ENCODE assay signal across 24 cellular contexts in the genomic region with DNA sequence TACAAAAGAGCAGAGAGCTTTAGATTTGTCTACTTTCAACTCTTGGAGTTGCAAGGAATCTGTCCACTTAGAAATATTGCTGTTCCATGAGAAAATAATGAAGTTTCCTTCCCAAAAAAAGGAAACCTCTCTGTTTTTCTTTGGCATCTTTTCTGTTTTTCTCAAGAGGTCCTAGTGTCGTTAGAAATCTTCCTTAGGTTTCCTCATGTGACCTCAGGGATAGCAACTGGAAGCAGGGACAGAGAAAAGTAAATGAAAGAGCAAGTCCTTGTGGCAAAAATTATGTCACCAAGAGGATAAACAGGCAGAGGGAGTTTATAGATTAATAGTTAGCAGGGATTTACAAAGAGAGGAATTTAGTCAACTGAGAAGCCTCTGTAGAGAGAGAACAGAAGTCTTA.
DNase-seq lines count a peak whose midpoint lies in the region; ATAC-seq, FAIRE-seq and TF ChIP-seq lines count a peak whose summit lies in the region.
"Had no signal": no experiment of that assay in that cellular context is flagged by ENCODE, and none has a peak within 500 bp of the region (broad histone marks: within the 10 kb centered on the region; RNA-seq: fewer than 3 reads in every experiment).

No MANE protein-coding gene starts in this region.

- H3K27me3 Mint-ChIP-seq in astrocyte (ENCODE audit: low read depth, unreplicated experiment), result no peaks in the 10 kb centered on the region

- H3K27ac Mint-ChIP-seq in astrocyte (ENCODE audit: unreplicated experiment), result no peak overlapping the region
- H3K27ac Mint-ChIP-seq: H9 had no signal

- ATAC-seq in GM18868 (IDR thresholded peaks at IDR 0.05; ENCODE audit: unreplicated experiment) (no peak), HG02610 (IDR thresholded peaks at IDR 0.05; ENCODE audit: unreplicated experiment) (no peak)

- H3K4me1 ChIP-seq in ACC112 (ENCODE audit: control insufficient read depth, insufficient read depth, low read length, unreplicated experiment) (peaks cover 24% of the 10 kb centered on the region), astrocyte (ENCODE audit: insufficient read depth, low read length) (peaks cover 15% of the 10 kb centered on the region), mesenchymal stem cell (ENCODE audit: control insufficient read depth, insufficient read depth, low read depth, low read length) (peaks cover 4% of the 10 kb centered on the region)
- H3K4me1 ChIP-seq: BE2C, Peyer's patch had no signal

- H3K4me2 ChIP-seq in astrocyte (ENCODE audit: low read length), result no peak overlapping the region
- H3K4me2 ChIP-seq in mesenchymal stem cell (ENCODE audit: low read length, poor library complexity, severe bottlenecking), result no peak overlapping the region

- H3K23ac ChIP-seq in mesenchymal stem cell (ENCODE audit: low read length in 2 of 2), result no peak overlapping the region

- no peak overlapping the region for H3K4ac ChIP-seq in mesenchymal stem cell (ENCODE audit: low read depth in 1 of 2, low read length in 2 of 2)

- 17% methylated on average over 1 of the region's 1 CpG for WGBS in mesenchymal stem cell

- H3K27me3 ChIP-seq in ACC112 (ENCODE audit: insufficient read depth, low read length), result no peaks in the 10 kb centered on the region
- H3K27me3 ChIP-seq in astrocyte (ENCODE audit: insufficient read depth, low read length), result no peaks in the 10 kb centered on the region
- H3K27me3 ChIP-seq in mesenchymal stem cell (ENCODE audit: control insufficient read depth in 1 of 2, insufficient read depth in 1 of 2, low read length in 2 of 2), result no peaks in the 10 kb centered on the region
- H3K27me3 ChIP-seq: BE2C, Peyer's patch had no signal

- H3K79me2 ChIP-seq in ACC112 (ENCODE audit: control insufficient read depth, insufficient read depth, low read length, unreplicated experiment) (no peaks in the 10 kb centered on the region), astrocyte (ENCODE audit: insufficient read depth, low read length) (no peaks in the 10 kb centered on the region)

- TF ChIP-seq CTCF in astrocyte (IDR thresholded peaks at IDR 0.05; ENCODE audit: insufficient read depth, low read depth, low read length), result no peak

- H4K20me1 ChIP-seq in astrocyte (ENCODE audit: insufficient read depth, low read length), result no peaks in the 10 kb centered on the region

- H2AFZ ChIP-seq in ACC112 (ENCODE audit: low read length, unreplicated experiment) (peak overlapping the region; percentile 89), astrocyte (ENCODE audit: low read depth, low read length) (no peak overlapping the region), mesenchymal stem cell (ENCODE audit: low read depth, low read length) (no peak overlapping the region)
- H2AFZ ChIP-seq: GM23248 had no signal

- H4K8ac ChIP-seq in mesenchymal stem cell (ENCODE audit: low read length), result no peak overlapping the region

- FAIRE-seq in astrocyte (lab: Jason Lieb, UNC) (peak; percentile 20), GM19239 (lab: Jason Lieb, UNC) (no peak)
- FAIRE-seq: A204.1, GM12891 had no signal

- no peaks in the 10 kb centered on the region for H3K36me3 Mint-ChIP-seq in astrocyte (ENCODE audit: low read depth, unreplicated experiment)

- no peaks in the 10 kb centered on the region for H3K9me3 Mint-ChIP-seq in astrocyte (ENCODE audit: unreplicated experiment)
- H3K9me3 Mint-ChIP-seq: H9 had no signal

- H2BK15ac ChIP-seq in mesenchymal stem cell (ENCODE audit: low read depth, poor library complexity, severe bottlenecking), result no peak overlapping the region

- no peak overlapping the region for H3K14ac ChIP-seq in mesenchymal stem cell (ENCODE audit: low read length in 2 of 2)

- no peak overlapping the region for H3K4me3 Mint-ChIP-seq in astrocyte (ENCODE audit: unreplicated experiment)
- H3K4me3 Mint-ChIP-seq: H9 had no signal

- DNase-seq in EH (ENCODE audit: low read depth) (peak; percentile 76), astrocyte (ENCODE audit: low read depth) (no peak), mesenchymal stem cell (peak; percentile 29), cerebellum (ENCODE audit: low spot score) (no peak), GM19239 (ENCODE audit: insufficient read length, low spot score) (no peak)
- DNase-seq: BE2C; DMS79; GM23248; H9; KG1; NCI-H1092; NCI-H1436; NCI-H1930; NCI-H2227 treated with DMSO at 0.1 percent for 48 hours; NCI-H510A; NCI-H748 treated with DMSO at 0.1 percent for 48 hours; NK-92 treated with Interleukin-12 subunit alpha and Interleukin-12 subunit beta, amount 100 ng/mL, for 24 hours; Peyer's patch had no signal

- H3K9me3 ChIP-seq in astrocyte (ENCODE audit: insufficient read depth, low read depth, low read length) (no peaks in the 10 kb centered on the region), mesenchymal stem cell (ENCODE audit: control insufficient read depth, low read length) (no peaks in the 10 kb centered on the region)
- H3K9me3 ChIP-seq: BE2C, Peyer's patch had no signal

- H3K79me1 ChIP-seq in mesenchymal stem cell (replicated peaks; ENCODE audit: low read length, poor library complexity, severe bottlenecking), result no peaks in the 10 kb centered on the region

- H2BK5ac ChIP-seq in mesenchymal stem cell (ENCODE audit: low read depth, low read length, poor library complexity, severe bottlenecking), result no peak overlapping the region

- no peak overlapping the region for H3K4me3 ChIP-seq in ACC112 (ENCODE audit: low read depth, low read length)
- no peak overlapping the region for H3K4me3 ChIP-seq in astrocyte (ENCODE audit: insufficient read depth, low read depth, low read length)
- no peak overlapping the region for H3K4me3 ChIP-seq in mesenchymal stem cell (ENCODE audit: insufficient read depth in 1 of 2, low read depth in 1 of 2, low read length in 2 of 2)
- H3K4me3 ChIP-seq: GM23248, Peyer's patch had no signal

- no peak overlapping the region for H2AK5ac ChIP-seq in mesenchymal stem cell (ENCODE audit: low read length, severe bottlenecking)

- H3K18ac ChIP-seq in mesenchymal stem cell (ENCODE audit: low read depth in 1 of 2, low read length in 2 of 2), result no peak overlapping the region

- no peak overlapping the region for H2BK120ac ChIP-seq in mesenchymal stem cell (ENCODE audit: low read depth, low read length)

- H3K9ac ChIP-seq in astrocyte (ENCODE audit: low read length) (no peak overlapping the region), mesenchymal stem cell (ENCODE audit: low read length) (no peak overlapping the region)
- H3K9ac ChIP-seq: GM23248 had no signal

- H3K27ac ChIP-seq in ACC112 (ENCODE audit: low read depth, low read length) (no peak overlapping the region), astrocyte (ENCODE audit: low read depth, low read length) (no peak overlapping the region), mesenchymal stem cell (ENCODE audit: low read length, poor library complexity, severe bottlenecking) (no peak overlapping the region)
- H3K27ac ChIP-seq: GM23248, HL-60, Peyer's patch had no signal

- no peak overlapping the region for H4K91ac ChIP-seq in mesenchymal stem cell (ENCODE audit: low read length)

- H3K36me3 ChIP-seq in ACC112 (ENCODE audit: insufficient read depth, low read length) (no peaks in the 10 kb centered on the region), astrocyte (ENCODE audit: insufficient read depth, low read length) (no peaks in the 10 kb centered on the region), mesenchymal stem cell (ENCODE audit: control insufficient read depth in 1 of 2, insufficient read depth in 2 of 2, low read depth in 1 of 2, low read length in 2 of 2) (no peaks in the 10 kb centered on the region)
- H3K36me3 ChIP-seq: BE2C, Peyer's patch had no signal

- H2BK12ac ChIP-seq in mesenchymal stem cell (ENCODE audit: low read length in 2 of 2), result no peak overlapping the region

- peaks cover 20% of the 10 kb centered on the region for H3K4me1 Mint-ChIP-seq in astrocyte (ENCODE audit: low read depth, unreplicated experiment)

Comparison
In these comparisons a context has a peak if more than half of its experiments do, and no peak if none do; other contexts are left out.
1. DNase-seq: peak in EH (single experiment) and mesenchymal stem cell (single experiment); none in astrocyte (single experiment), cerebellum (single experiment) and GM19239 (single experiment).